Comparison of ENCODE assay signal across 12 cellular contexts in the genomic region with DNA sequence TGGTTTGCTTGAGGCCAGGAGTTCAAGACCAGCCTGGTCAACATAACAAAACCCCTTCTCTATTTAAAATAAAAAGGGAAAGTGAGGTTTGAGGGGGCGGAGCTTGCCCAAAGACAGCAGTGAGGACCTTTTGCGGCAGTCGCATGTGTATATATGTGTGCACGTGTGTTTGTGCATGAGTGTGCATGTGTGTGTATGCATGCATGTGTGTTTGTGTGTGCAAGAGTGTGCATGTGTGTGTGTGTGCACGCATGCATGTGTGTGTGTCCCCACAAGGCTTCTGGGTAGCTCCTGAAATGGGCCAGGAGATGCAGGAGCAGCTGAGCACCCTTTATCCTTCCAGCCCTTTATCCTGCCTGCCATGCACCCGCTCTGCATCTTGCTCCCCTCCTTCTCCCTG. TPM values are rescaled to one million over a fixed set of nuclear protein-coding genes. Genes with fewer than 3 reads are reported as not detected.
"Had no signal": no experiment of that assay in that cellular context is flagged by ENCODE, and none has a peak within 500 bp of the region (broad histone marks: within the 10 kb centered on the region; RNA-seq: fewer than 3 reads in every experiment).

No MANE protein-coding gene starts in this region.

- H3K4me1 ChIP-seq: breast epithelium, gastrocnemius medialis, uterus had no signal

- H3K4me3 ChIP-seq: breast epithelium, gastrocnemius medialis, heart right ventricle, neural progenitor cell, uterus had no signal

- H3K9me3 ChIP-seq: breast epithelium, gastrocnemius medialis, heart right ventricle, uterus had no signal

- H3K9me3 Mint-ChIP-seq: activated CD4-positive, alpha-beta T cell treated with anti-CD3 and anti-CD28 coated beads, Interleukin-2, amount 10 ng/mL, durations not matched to agents 7 days and 5 days; activated naive CD8-positive, alpha-beta T cell treated with anti-CD3 and anti-CD28 coated beads, Interleukin-2, amount 10 ng/mL, durations not matched to agents 7 days and 5 days; activated T-cell treated with anti-CD3 and anti-CD28 coated beads, Interleukin-2, amount 50 U/mL, for 72 hours; neural progenitor cell; stimulated activated memory B cell treated with anti-CD40 and anti-IgM and Interleukin-4, amounts not matched to agents 10 μg/mL and 1 μg/mL and 100 μg/mL, for 72 hours had no signal

- H3K9ac ChIP-seq: neural progenitor cell had no signal

- ATAC-seq: activated T-cell treated with anti-CD3 and anti-CD28 coated beads, Interleukin-2, amount 50 U/mL, for 72 hours had no signal

- H3K4me3 Mint-ChIP-seq: activated CD4-positive, alpha-beta T cell treated with anti-CD3 and anti-CD28 coated beads, Interleukin-2, amount 10 ng/mL, durations not matched to agents 7 days and 5 days; activated naive CD8-positive, alpha-beta T cell treated with anti-CD3 and anti-CD28 coated beads, Interleukin-2, amount 10 ng/mL, durations not matched to agents 7 days and 5 days; activated T-cell treated with anti-CD3 and anti-CD28 coated beads, Interleukin-2, amount 50 U/mL, for 72 hours; neural progenitor cell; stimulated activated memory B cell treated with anti-CD40 and anti-IgM and Interleukin-4, amounts not matched to agents 10 μg/mL and 1 μg/mL and 100 μg/mL, for 72 hours had no signal

- H3K4me1 Mint-ChIP-seq: activated CD4-positive, alpha-beta T cell treated with anti-CD3 and anti-CD28 coated beads, Interleukin-2, amount 10 ng/mL, durations not matched to agents 7 days and 5 days; activated naive CD8-positive, alpha-beta T cell treated with anti-CD3 and anti-CD28 coated beads, Interleukin-2, amount 10 ng/mL, durations not matched to agents 7 days and 5 days had no signal

- H3K27ac Mint-ChIP-seq: activated CD4-positive, alpha-beta T cell treated with anti-CD3 and anti-CD28 coated beads, Interleukin-2, amount 10 ng/mL, durations not matched to agents 7 days and 5 days; activated naive CD8-positive, alpha-beta T cell treated with anti-CD3 and anti-CD28 coated beads, Interleukin-2, amount 10 ng/mL, durations not matched to agents 7 days and 5 days; activated T-cell treated with anti-CD3 and anti-CD28 coated beads, Interleukin-2, amount 50 U/mL, for 72 hours; stimulated activated memory B cell treated with anti-CD40 and anti-IgM and Interleukin-4, amounts not matched to agents 10 μg/mL and 1 μg/mL and 100 μg/mL, for 72 hours had no signal

- H3K27me3 ChIP-seq: breast epithelium, uterus had no signal

- DNase-seq: activated CD4-positive, alpha-beta T cell treated with anti-CD3 and anti-CD28 coated beads, Interleukin-2, amount 10 ng/mL, durations not matched to agents 7 days and 5 days; activated naive CD8-positive, alpha-beta T cell treated with anti-CD3 and anti-CD28 coated beads, Interleukin-2, amount 10 ng/mL, durations not matched to agents 7 days and 5 days; activated T-cell treated with anti-CD3 and anti-CD28 coated beads, Interleukin-2, amount 50 U/mL, for 72 hours; cerebellar nuclear complex; effector memory CD4-positive, alpha-beta T cell; gastrocnemius medialis; stimulated activated CD4-positive, alpha-beta T cell treated with anti-CD3 and anti-CD28 coated beads, Interleukin-2, amount 100 ng/mL, for 48 hours had no signal

- H3K27ac ChIP-seq: breast epithelium, gastrocnemius medialis, heart right ventricle, neural progenitor cell had no signal

- H3K36me3 Mint-ChIP-seq: activated naive CD8-positive, alpha-beta T cell treated with anti-CD3 and anti-CD28 coated beads, Interleukin-2, amount 10 ng/mL, durations not matched to agents 7 days and 5 days; neural progenitor cell; stimulated activated memory B cell treated with anti-CD40 and anti-IgM and Interleukin-4, amounts not matched to agents 10 μg/mL and 1 μg/mL and 100 μg/mL, for 72 hours had no signal

- H3K36me3 ChIP-seq: breast epithelium, gastrocnemius medialis, heart right ventricle, neural progenitor cell, uterus had no signal

- H2AFZ ChIP-seq: neural progenitor cell had no signal

- H3K4me2 ChIP-seq: neural progenitor cell had no signal

RNA-seq across cellular contexts. Expression of gene RHBDL3, which starts 9.0 kb away (rescaled TPM):
- total RNA-seq: gastrocnemius medialis had no signal
